Comparison of ENCODE assay signal across 1 cellular context in the genomic region with DNA sequence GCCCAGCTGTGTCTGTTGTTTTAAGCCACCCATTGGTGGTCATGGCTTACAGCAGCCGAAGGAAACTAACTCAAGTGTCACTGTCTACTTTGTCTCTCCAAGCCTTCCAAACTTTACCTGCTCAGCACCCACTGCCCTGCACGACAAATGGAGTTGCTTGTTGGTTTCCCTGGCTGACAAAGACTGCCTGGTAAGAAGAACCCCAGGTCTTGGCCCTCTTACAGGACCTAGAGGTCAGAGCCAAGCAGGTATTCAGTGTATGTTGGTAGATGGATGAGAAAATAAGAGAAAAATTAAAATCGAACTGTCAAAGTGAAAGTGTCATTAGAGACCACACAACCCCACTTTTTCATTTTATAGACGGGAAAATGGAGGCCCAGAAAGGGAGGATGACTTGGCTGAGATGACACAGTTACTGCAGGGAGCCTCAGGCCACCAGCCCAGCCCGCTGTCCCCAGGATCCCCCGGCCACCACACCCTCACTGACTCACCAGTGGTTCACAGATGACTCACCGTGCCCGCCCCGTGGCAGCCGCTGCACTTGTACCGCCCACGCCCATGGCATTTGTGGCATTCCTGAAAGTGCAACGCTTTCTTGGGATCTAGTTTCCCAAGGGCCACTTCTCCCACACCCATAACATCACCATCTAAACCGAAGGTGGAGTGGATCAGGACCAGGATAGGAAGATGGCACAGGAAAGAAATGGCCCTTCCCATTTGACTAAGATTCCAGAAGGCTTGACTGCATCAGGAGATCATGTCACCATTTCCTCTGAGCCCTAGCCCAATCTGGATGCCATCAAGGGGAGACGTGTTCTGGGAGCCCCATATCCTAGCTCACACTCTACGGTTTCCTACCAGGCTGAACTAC.
A peak's percentile ranks its signal among the peaks of the same experiment; 100 is the strongest.
TF ChIP-seq lines count a peak whose summit lies in the region.

No MANE protein-coding gene starts in this region.

TF ChIP-seq in K562, 482 proteins besides CTCF, POLR2A, EP300 and RAD21 (continued from another document and continues in another):
- TF ChIP-seq, protein P1, sequence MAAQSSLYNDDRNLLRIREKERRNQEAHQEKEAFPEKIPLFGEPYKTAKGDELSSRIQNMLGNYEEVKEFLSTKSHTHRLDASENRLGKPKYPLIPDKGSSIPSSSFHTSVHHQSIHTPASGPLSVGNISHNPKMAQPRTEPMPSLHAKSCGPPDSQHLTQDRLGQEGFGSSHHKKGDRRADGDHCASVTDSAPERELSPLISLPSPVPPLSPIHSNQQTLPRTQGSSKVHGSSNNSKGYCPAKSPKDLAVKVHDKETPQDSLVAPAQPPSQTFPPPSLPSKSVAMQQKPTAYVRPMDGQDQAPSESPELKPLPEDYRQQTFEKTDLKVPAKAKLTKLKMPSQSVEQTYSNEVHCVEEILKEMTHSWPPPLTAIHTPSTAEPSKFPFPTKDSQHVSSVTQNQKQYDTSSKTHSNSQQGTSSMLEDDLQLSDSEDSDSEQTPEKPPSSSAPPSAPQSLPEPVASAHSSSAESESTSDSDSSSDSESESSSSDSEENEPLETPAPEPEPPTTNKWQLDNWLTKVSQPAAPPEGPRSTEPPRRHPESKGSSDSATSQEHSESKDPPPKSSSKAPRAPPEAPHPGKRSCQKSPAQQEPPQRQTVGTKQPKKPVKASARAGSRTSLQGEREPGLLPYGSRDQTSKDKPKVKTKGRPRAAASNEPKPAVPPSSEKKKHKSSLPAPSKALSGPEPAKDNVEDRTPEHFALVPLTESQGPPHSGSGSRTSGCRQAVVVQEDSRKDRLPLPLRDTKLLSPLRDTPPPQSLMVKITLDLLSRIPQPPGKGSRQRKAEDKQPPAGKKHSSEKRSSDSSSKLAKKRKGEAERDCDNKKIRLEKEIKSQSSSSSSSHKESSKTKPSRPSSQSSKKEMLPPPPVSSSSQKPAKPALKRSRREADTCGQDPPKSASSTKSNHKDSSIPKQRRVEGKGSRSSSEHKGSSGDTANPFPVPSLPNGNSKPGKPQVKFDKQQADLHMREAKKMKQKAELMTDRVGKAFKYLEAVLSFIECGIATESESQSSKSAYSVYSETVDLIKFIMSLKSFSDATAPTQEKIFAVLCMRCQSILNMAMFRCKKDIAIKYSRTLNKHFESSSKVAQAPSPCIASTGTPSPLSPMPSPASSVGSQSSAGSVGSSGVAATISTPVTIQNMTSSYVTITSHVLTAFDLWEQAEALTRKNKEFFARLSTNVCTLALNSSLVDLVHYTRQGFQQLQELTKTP (IDR thresholded peaks at IDR 0.05; ENCODE audit: low read depth in 1 of 2, partially characterized antibody in 2 of 2), result peak in 1 of 2 experiments; percentile 76
- TF ChIP-seq ZFP36 (IDR thresholded peaks at IDR 0.05; ENCODE audit: low read depth, low read length, partially characterized antibody), result peak; percentile 14
- no peak for TF ChIP-seq THRAP3 (IDR thresholded peaks at IDR 0.05; ENCODE audit: borderline replicate concordance)
- TF ChIP-seq ZNF174 (CRISPR knock-in tag; IDR thresholded peaks at IDR 0.05), result no peak
- no peak for TF ChIP-seq KAT8 (IDR thresholded peaks at IDR 0.05; ENCODE audit: low read depth)
- TF ChIP-seq HMGN3 (IDR thresholded peaks at IDR 0.05; ENCODE audit: borderline replicate concordance, extremely low read depth, insufficient read length, low read depth, low read length), result peak; percentile 92
- TF ChIP-seq NUFIP1 (IDR thresholded peaks at IDR 0.05; ENCODE audit: partially characterized antibody), result no peak
- TF ChIP-seq, protein P2, sequence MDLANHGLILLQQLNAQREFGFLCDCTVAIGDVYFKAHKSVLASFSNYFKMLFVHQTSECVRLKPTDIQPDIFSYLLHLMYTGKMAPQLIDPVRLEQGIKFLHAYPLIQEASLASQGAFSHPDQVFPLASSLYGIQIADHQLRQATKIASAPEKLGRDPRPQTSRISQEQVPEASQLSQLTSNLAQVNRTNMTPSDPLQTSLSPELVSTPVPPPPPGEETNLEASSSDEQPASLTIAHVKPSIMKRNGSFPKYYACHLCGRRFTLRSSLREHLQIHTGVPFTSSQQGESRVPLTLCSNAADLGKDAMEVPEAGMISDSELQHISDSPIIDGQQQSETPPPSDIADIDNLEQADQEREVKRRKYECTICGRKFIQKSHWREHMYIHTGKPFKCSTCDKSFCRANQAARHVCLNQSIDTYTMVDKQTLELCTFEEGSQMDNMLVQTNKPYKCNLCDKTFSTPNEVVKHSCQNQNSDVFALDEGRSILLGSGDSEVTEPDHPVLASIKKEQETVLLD (IDR thresholded peaks at IDR 0.05), result no peak
- 0 out of 2 replicates have a peak, but pooled peaks have one; percentile 20 for TF ChIP-seq HDAC8 (tag; IDR thresholded peaks at IDR 0.05)
- TF ChIP-seq, protein P3, sequence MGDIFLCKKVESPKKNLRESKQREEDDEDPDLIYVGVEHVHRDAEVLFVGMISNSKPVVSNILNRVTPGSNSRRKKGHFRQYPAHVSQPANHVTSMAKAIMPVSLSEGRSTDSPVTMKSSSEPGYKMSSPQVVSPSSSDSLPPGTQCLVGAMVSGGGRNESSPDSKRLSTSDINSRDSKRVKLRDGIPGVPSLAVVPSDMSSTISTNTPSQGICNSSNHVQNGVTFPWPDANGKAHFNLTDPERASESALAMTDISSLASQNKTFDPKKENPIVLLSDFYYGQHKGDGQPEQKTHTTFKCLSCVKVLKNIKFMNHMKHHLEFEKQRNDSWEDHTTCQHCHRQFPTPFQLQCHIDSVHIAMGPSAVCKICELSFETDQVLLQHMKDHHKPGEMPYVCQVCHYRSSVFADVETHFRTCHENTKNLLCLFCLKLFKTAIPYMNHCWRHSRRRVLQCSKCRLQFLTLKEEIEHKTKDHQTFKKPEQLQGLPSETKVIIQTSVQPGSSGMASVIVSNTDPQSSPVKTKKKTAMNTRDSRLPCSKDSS (IDR thresholded peaks at IDR 0.05; ENCODE audit: low read depth, partially characterized antibody), result no peak
- TF ChIP-seq, protein P4, sequence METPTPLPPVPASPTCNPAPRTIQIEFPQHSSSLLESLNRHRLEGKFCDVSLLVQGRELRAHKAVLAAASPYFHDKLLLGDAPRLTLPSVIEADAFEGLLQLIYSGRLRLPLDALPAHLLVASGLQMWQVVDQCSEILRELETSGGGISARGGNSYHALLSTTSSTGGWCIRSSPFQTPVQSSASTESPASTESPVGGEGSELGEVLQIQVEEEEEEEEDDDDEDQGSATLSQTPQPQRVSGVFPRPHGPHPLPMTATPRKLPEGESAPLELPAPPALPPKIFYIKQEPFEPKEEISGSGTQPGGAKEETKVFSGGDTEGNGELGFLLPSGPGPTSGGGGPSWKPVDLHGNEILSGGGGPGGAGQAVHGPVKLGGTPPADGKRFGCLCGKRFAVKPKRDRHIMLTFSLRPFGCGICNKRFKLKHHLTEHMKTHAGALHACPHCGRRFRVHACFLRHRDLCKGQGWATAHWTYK (CRISPR knock-in tag; IDR thresholded peaks at IDR 0.05), result peak; percentile 100
- no peak for TF ChIP-seq BRF1 (IDR thresholded peaks at IDR 0.05; ENCODE audit: borderline replicate concordance, extremely low read depth, insufficient read length)
- no peak for TF ChIP-seq ZNF143 (CRISPR knock-in tag; IDR thresholded peaks at IDR 0.05)
- TF ChIP-seq SRSF9 (IDR thresholded peaks at IDR 0.05; ENCODE audit: borderline replicate concordance, low read depth, low read length), result no peak
- TF ChIP-seq FOXJ3 (CRISPR knock-in tag; IDR thresholded peaks at IDR 0.05), result no peak
- no peak for TF ChIP-seq ELF2 (CRISPR knock-in tag; IDR thresholded peaks at IDR 0.05)
- TF ChIP-seq ZBTB17 (CRISPR knock-in tag; IDR thresholded peaks at IDR 0.05), result 0 out of 2 replicates have a peak, but pooled peaks have one; percentile 43
- TF ChIP-seq NCOA1 (IDR thresholded peaks at IDR 0.05; ENCODE audit: low read depth), result peak; percentile 88
- TF ChIP-seq, protein P5, sequence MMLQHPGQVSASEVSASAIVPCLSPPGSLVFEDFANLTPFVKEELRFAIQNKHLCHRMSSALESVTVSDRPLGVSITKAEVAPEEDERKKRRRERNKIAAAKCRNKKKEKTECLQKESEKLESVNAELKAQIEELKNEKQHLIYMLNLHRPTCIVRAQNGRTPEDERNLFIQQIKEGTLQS (IDR thresholded peaks at IDR 0.05), result peak; percentile 100
- TF ChIP-seq, protein P5 (CRISPR knock-in tag; conservative IDR thresholded peaks at IDR 0.05), result peak; percentile 99
- TF ChIP-seq FOXJ2 (tag; IDR thresholded peaks at IDR 0.05), result no peak
- TF ChIP-seq PCBP2 (IDR thresholded peaks at IDR 0.05; ENCODE audit: low read depth, low read length, poor library complexity, severe bottlenecking), result no peak
- no peak for TF ChIP-seq SMARCA5 (IDR thresholded peaks at IDR 0.05)
- TF ChIP-seq ZZZ3 (IDR thresholded peaks at IDR 0.05), result no peak
- TF ChIP-seq ELF1 (tag; IDR thresholded peaks at IDR 0.05), result no peak
- no peak for TF ChIP-seq HIVEP1 (CRISPR knock-in tag; IDR thresholded peaks at IDR 0.05)
- 0 out of 2 replicates have a peak, but pooled peaks have one; percentile 57 for TF ChIP-seq MTA1 (IDR thresholded peaks at IDR 0.05; ENCODE audit: borderline replicate concordance)
- no peak for TF ChIP-seq DNMT1 (IDR thresholded peaks at IDR 0.05)
- TF ChIP-seq SMARCC2 (IDR thresholded peaks at IDR 0.05; ENCODE audit: low read depth), result peak; percentile 95
- TF ChIP-seq, protein P6, sequence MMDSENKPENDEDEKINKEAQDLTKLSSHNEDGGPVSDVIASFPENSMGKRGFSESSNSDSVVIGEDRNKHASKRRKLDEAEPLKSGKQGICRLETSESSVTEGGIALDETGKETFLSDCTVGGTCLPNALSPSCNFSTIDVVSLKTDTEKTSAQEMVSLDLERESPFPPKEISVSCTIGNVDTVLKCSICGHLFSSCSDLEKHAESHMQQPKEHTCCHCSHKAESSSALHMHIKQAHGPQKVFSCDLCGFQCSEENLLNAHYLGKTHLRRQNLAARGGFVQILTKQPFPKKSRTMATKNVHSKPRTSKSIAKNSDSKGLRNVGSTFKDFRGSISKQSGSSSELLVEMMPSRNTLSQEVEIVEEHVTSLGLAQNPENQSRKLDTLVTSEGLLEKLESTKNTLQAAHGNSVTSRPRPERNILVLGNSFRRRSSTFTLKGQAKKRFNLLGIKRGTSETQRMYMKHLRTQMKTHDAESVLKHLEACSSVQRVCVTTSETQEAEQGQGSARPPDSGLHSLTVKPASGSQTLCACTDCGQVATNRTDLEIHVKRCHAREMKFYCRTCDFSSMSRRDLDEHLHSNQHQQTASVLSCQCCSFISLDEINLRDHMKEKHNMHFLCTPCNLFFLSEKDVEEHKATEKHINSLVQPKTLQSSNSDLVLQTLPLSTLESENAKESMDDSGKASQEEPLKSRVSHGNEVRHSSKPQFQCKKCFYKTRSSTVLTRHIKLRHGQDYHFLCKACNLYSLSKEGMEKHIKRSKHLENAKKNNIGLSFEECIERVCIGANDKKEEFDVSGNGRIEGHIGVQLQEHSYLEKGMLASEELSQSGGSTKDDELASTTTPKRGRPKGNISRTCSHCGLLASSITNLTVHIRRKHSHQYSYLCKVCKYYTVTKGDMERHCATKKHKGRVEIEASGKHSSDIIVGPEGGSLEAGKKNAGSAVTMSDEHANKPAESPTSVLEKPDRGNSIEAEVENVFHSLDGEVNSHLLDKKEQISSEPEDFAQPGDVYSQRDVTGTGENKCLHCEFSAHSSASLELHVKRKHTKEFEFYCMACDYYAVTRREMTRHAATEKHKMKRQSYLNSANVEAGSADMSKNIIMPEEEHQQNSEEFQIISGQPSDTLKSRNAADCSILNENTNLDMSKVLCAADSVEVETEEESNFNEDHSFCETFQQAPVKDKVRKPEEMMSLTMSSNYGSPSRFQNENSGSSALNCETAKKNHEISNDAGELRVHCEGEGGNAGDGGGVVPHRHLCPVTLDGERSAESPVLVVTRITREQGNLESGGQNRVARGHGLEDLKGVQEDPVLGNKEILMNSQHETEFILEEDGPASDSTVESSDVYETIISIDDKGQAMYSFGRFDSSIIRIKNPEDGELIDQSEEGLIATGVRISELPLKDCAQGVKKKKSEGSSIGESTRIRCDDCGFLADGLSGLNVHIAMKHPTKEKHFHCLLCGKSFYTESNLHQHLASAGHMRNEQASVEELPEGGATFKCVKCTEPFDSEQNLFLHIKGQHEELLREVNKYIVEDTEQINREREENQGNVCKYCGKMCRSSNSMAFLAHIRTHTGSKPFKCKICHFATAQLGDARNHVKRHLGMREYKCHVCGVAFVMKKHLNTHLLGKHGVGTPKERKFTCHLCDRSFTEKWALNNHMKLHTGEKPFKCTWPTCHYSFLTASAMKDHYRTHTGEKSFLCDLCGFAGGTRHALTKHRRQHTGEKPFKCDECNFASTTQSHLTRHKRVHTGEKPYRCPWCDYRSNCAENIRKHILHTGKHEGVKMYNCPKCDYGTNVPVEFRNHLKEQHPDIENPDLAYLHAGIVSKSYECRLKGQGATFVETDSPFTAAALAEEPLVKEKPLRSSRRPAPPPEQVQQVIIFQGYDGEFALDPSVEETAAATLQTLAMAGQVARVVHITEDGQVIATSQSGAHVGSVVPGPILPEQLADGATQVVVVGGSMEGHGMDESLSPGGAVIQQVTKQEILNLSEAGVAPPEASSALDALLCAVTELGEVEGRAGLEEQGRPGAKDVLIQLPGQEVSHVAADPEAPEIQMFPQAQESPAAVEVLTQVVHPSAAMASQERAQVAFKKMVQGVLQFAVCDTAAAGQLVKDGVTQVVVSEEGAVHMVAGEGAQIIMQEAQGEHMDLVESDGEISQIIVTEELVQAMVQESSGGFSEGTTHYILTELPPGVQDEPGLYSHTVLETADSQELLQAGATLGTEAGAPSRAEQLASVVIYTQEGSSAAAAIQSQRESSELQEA (IDR thresholded peaks at IDR 0.05; ENCODE audit: low read depth), result no peak
- peak; percentile 59; the same call in 1 of the 2 replicates for TF ChIP-seq ZNF766 (CRISPR knock-in tag; conservative IDR thresholded peaks at IDR 0.05)
- no peak for TF ChIP-seq TAF9B (IDR thresholded peaks at IDR 0.05; ENCODE audit: partially characterized antibody)
- TF ChIP-seq, protein P7, sequence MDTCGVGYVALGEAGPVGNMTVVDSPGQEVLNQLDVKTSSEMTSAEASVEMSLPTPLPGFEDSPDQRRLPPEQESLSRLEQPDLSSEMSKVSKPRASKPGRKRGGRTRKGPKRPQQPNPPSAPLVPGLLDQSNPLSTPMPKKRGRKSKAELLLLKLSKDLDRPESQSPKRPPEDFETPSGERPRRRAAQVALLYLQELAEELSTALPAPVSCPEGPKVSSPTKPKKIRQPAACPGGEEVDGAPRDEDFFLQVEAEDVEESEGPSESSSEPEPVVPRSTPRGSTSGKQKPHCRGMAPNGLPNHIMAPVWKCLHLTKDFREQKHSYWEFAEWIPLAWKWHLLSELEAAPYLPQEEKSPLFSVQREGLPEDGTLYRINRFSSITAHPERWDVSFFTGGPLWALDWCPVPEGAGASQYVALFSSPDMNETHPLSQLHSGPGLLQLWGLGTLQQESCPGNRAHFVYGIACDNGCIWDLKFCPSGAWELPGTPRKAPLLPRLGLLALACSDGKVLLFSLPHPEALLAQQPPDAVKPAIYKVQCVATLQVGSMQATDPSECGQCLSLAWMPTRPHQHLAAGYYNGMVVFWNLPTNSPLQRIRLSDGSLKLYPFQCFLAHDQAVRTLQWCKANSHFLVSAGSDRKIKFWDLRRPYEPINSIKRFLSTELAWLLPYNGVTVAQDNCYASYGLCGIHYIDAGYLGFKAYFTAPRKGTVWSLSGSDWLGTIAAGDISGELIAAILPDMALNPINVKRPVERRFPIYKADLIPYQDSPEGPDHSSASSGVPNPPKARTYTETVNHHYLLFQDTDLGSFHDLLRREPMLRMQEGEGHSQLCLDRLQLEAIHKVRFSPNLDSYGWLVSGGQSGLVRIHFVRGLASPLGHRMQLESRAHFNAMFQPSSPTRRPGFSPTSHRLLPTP (IDR thresholded peaks at IDR 0.05; ENCODE audit: borderline replicate concordance, extremely low read depth, insufficient read length), result no peak
- peak; percentile 55 for TF ChIP-seq CREM (IDR thresholded peaks at IDR 0.05; ENCODE audit: low read depth)
- peak; percentile 43 for TF ChIP-seq RBBP5 (IDR thresholded peaks at IDR 0.05; ENCODE audit: borderline replicate concordance, insufficient read depth, low read length, poor library complexity, severe bottlenecking)
- TF ChIP-seq U2AF1 (optimal IDR thresholded peaks at IDR 0.05; ENCODE audit: low read depth, low read length), result no peak
- TF ChIP-seq ZFP1 (CRISPR knock-in tag; IDR thresholded peaks at IDR 0.05), result no peak
